ENCODE assay signal across 1 cellular context in the genomic region with DNA sequence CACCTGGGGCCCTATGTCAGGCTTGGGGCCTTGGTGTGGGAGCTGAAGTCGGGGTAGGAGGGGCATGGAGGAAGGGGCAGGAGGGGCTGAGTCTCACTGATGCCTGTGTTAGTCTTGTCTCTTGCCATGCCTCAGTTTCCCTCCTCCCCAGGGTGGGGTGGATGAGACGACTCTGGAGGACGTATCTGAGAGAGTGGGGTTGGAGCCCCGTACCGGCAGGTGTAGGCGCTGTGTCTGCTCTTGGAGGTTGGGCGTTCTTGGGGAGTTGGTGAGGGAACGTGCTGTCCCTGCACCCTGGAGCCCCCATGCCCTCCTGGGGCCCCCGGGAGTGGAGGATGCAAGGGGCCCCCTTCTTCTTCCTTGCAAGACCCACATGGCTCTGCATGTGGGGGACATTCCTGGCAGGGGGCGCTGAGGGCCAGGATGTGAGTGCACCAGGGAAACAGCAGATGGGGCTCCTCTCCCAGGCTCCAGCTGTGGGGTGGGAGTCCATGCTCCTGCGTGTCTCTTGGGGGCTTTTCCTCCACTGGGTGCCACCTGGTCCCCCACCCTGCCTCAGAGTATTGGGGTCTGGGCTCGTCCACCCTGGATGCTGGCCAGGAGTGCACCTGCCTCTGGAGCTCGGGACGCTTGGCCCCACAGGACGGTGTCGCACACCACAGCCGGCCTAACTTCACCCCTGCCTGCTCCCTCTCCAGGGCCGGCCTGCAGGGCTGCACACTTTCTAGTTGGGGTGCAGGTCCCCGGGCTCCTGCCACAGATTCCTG.
TF ChIP-seq lines count a peak whose summit lies in the region.

No MANE protein-coding gene starts in this region.

TF ChIP-seq in K562, 482 proteins besides CTCF, POLR2A, EP300 and RAD21 (continues in another document):
- TF ChIP-seq CBFA2T2 (conservative IDR thresholded peaks at IDR 0.05), result no peak
- no peak for TF ChIP-seq ZBED1 (IDR thresholded peaks at IDR 0.05)
- TF ChIP-seq, protein P1, sequence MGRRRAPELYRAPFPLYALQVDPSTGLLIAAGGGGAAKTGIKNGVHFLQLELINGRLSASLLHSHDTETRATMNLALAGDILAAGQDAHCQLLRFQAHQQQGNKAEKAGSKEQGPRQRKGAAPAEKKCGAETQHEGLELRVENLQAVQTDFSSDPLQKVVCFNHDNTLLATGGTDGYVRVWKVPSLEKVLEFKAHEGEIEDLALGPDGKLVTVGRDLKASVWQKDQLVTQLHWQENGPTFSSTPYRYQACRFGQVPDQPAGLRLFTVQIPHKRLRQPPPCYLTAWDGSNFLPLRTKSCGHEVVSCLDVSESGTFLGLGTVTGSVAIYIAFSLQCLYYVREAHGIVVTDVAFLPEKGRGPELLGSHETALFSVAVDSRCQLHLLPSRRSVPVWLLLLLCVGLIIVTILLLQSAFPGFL (CRISPR knock-in tag; IDR thresholded peaks at IDR 0.05), result no peak
- TF ChIP-seq SRSF1 (IDR thresholded peaks at IDR 0.05; ENCODE audit: low read depth, low read length), result no peak
- no peak for TF ChIP-seq HOXB6 (CRISPR knock-in tag; IDR thresholded peaks at IDR 0.05; ENCODE audit: borderline replicate concordance)
- TF ChIP-seq SMAD3 (CRISPR knock-in tag; conservative IDR thresholded peaks at IDR 0.05), result no peak
- no peak for TF ChIP-seq FOSL1 (tag; conservative IDR thresholded peaks at IDR 0.05)
- TF ChIP-seq XRCC3 (IDR thresholded peaks at IDR 0.05), result no peak
- TF ChIP-seq PHB (CRISPR knock-in tag; IDR thresholded peaks at IDR 0.05), result no peak
- no peak for TF ChIP-seq ARID1B (IDR thresholded peaks at IDR 0.05)
- TF ChIP-seq BMI1 (IDR thresholded peaks at IDR 0.05; ENCODE audit: low read length), result no peak
- TF ChIP-seq KAT7 (CRISPR knock-in tag; IDR thresholded peaks at IDR 0.05; ENCODE audit: borderline replicate concordance), result no peak
- TF ChIP-seq ZNF589 (CRISPR knock-in tag; IDR thresholded peaks at IDR 0.05; ENCODE audit: low read depth), result no peak
- TF ChIP-seq, protein P2, sequence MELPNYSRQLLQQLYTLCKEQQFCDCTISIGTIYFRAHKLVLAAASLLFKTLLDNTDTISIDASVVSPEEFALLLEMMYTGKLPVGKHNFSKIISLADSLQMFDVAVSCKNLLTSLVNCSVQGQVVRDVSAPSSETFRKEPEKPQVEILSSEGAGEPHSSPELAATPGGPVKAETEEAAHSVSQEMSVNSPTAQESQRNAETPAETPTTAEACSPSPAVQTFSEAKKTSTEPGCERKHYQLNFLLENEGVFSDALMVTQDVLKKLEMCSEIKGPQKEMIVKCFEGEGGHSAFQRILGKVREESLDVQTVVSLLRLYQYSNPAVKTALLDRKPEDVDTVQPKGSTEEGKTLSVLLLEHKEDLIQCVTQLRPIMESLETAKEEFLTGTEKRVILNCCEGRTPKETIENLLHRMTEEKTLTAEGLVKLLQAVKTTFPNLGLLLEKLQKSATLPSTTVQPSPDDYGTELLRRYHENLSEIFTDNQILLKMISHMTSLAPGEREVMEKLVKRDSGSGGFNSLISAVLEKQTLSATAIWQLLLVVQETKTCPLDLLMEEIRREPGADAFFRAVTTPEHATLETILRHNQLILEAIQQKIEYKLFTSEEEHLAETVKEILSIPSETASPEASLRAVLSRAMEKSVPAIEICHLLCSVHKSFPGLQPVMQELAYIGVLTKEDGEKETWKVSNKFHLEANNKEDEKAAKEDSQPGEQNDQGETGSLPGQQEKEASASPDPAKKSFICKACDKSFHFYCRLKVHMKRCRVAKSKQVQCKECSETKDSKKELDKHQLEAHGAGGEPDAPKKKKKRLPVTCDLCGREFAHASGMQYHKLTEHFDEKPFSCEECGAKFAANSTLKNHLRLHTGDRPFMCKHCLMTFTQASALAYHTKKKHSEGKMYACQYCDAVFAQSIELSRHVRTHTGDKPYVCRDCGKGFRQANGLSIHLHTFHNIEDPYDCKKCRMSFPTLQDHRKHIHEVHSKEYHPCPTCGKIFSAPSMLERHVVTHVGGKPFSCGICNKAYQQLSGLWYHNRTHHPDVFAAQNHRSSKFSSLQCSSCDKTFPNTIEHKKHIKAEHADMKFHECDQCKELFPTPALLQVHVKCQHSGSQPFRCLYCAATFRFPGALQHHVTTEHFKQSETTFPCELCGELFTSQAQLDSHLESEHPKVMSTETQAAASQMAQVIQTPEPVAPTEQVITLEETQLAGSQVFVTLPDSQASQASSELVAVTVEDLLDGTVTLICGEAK (IDR thresholded peaks at IDR 0.05), result no peak
- TF ChIP-seq, protein P2 (CRISPR knock-in tag; IDR thresholded peaks at IDR 0.05), result no peak
- no peak for TF ChIP-seq ZNF76 (CRISPR knock-in tag; IDR thresholded peaks at IDR 0.05; ENCODE audit: borderline replicate concordance)
- peak; percentile 18; the same call in 1 of the 2 replicates for TF ChIP-seq RB1 (IDR thresholded peaks at IDR 0.05; ENCODE audit: low read depth)
- no peak for TF ChIP-seq DPF2 (IDR thresholded peaks at IDR 0.05)
- TF ChIP-seq XRCC5 (IDR thresholded peaks at IDR 0.05; ENCODE audit: low read depth, low read length), result no peak
- TF ChIP-seq ZNF57 (CRISPR knock-in tag; IDR thresholded peaks at IDR 0.05), result no peak
- no peak for TF ChIP-seq ZSCAN29 (IDR thresholded peaks at IDR 0.05)
- no peak for TF ChIP-seq ZFP30 (CRISPR knock-in tag; IDR thresholded peaks at IDR 0.05; ENCODE audit: borderline replicate concordance)
- TF ChIP-seq ZNF354B (CRISPR knock-in tag; IDR thresholded peaks at IDR 0.05), result no peak
- no peak for TF ChIP-seq FIP1L1 (IDR thresholded peaks at IDR 0.05; ENCODE audit: low read depth, low read length, poor library complexity, severe bottlenecking)
- TF ChIP-seq ZNF77 (CRISPR knock-in tag; IDR thresholded peaks at IDR 0.05), result no peak
- peak; percentile 32; the same call in 1 of the 2 replicates for TF ChIP-seq MYC (IDR thresholded peaks at IDR 0.05; ENCODE audit: low read depth, low read length)
- TF ChIP-seq MYC (CRISPR knock-in tag; IDR thresholded peaks at IDR 0.05; ENCODE audit: borderline replicate concordance, low read depth), result no peak
- peak; percentile 59 for TF ChIP-seq SMC3 (conservative IDR thresholded peaks at IDR 0.05; ENCODE audit: insufficient read depth, low read depth, low read length)
- TF ChIP-seq HCFC1 (IDR thresholded peaks at IDR 0.05; ENCODE audit: low read depth, low read length), result no peak
- TF ChIP-seq SREBF2 (CRISPR knock-in tag; IDR thresholded peaks at IDR 0.05), result no peak
- TF ChIP-seq GATAD2B (IDR thresholded peaks at IDR 0.05; ENCODE audit: borderline replicate concordance), result no peak
- no peak for TF ChIP-seq ZNF232 (CRISPR knock-in tag; IDR thresholded peaks at IDR 0.05)
- TF ChIP-seq ASH1L (IDR thresholded peaks at IDR 0.05; ENCODE audit: borderline replicate concordance, low read depth, partially characterized antibody), result no peak
- no peak for TF ChIP-seq OTX1 (CRISPR knock-in tag; IDR thresholded peaks at IDR 0.05)
- TF ChIP-seq ARID2 (IDR thresholded peaks at IDR 0.05), result peak; percentile 28; the same call in 1 of the 2 replicates
- peak; percentile 50; the same call in 1 of the 2 replicates for TF ChIP-seq CC2D1A (IDR thresholded peaks at IDR 0.05)
- no peak for TF ChIP-seq EWSR1 (IDR thresholded peaks at IDR 0.05; ENCODE audit: borderline replicate concordance, low read depth, partially characterized antibody)
- no peak for TF ChIP-seq MECOM (CRISPR knock-in tag; IDR thresholded peaks at IDR 0.05)
- TF ChIP-seq STAT5A (IDR thresholded peaks at IDR 0.05; ENCODE audit: borderline replicate concordance, low read length), result no peak
- TF ChIP-seq STAG1 (CRISPR knock-in tag; IDR thresholded peaks at IDR 0.05; ENCODE audit: borderline replicate concordance), result peak; percentile 68; the same call in 1 of the 2 replicates
- TF ChIP-seq, protein P3, sequence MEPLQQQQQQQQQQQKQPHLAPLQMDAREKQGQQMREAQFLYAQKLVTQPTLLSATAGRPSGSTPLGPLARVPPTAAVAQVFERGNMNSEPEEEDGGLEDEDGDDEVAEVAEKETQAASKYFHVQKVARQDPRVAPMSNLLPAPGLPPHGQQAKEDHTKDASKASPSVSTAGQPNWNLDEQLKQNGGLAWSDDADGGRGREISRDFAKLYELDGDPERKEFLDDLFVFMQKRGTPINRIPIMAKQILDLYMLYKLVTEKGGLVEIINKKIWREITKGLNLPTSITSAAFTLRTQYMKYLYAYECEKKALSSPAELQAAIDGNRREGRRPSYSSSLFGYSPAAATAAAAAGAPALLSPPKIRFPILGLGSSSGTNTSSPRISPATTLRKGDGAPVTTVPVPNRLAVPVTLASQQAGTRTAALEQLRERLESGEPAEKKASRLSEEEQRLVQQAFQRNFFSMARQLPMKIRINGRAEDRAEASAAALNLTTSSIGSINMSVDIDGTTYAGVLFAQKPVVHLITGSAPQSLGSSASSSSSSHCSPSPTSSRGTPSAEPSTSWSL (CRISPR knock-in tag; IDR thresholded peaks at IDR 0.05; ENCODE audit: borderline replicate concordance), result no peak
- no peak for TF ChIP-seq BACH1 (tag; IDR thresholded peaks at IDR 0.05)
- TF ChIP-seq, protein P4, sequence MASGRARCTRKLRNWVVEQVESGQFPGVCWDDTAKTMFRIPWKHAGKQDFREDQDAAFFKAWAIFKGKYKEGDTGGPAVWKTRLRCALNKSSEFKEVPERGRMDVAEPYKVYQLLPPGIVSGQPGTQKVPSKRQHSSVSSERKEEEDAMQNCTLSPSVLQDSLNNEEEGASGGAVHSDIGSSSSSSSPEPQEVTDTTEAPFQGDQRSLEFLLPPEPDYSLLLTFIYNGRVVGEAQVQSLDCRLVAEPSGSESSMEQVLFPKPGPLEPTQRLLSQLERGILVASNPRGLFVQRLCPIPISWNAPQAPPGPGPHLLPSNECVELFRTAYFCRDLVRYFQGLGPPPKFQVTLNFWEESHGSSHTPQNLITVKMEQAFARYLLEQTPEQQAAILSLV (tag; IDR thresholded peaks at IDR 0.05), result no peak
